Comparison of ENCODE assay signal across 17 cellular contexts in genomic region chr7:18313970-18314369, GRCh38.
"Had no signal": no experiment of that assay in that cellular context is flagged by ENCODE, and none has a peak within 500 bp of the region (broad histone marks: within the 10 kb centered on the region; RNA-seq: fewer than 3 reads in every experiment).

No MANE protein-coding gene starts in this region.

- ATAC-seq: activated T-cell treated with anti-CD3 and anti-CD28 coated beads, Interleukin-2, amount 50 U/mL, for 72 hours; lower lobe of right lung; stimulated activated naive CD8-positive, alpha-beta T cell treated with anti-CD3 and anti-CD28 coated beads, Interleukin-15, amount 100 ng/mL, for 72 hours had no signal

- H3K27me3 ChIP-seq: hepatocyte, neutrophil, vagina had no signal

- H3K36me3 ChIP-seq: lower lobe of right lung, neutrophil, thoracic aorta, vagina had no signal

- H3K9me3 ChIP-seq: lower lobe of right lung, neutrophil, thoracic aorta, vagina had no signal

- DNase-seq: activated CD4-positive, alpha-beta memory T cell treated with anti-CD3 and anti-CD28 coated beads for 36 hours; activated gamma-delta T cell treated with Interleukin-2 at 50 U/mL for 16 hours; activated naive CD8-positive, alpha-beta T cell treated with anti-CD3 and anti-CD28 coated beads, Interleukin-2, amount 10 ng/mL, durations not matched to agents 7 days and 5 days; activated T-cell treated with anti-CD3 and anti-CD28 coated beads, Interleukin-2, amount 50 U/mL, for 72 hours; central memory CD4-positive, alpha-beta T cell; cortex of kidney; effector CD8-positive, alpha-beta T cell; kidney glomerular epithelial cell; lower lobe of right lung; naive B cell; posterior cingulate gyrus; stimulated activated CD4-positive, alpha-beta T cell treated with anti-CD3 and anti-CD28 coated beads, Interleukin-4, amount 100 ng/mL, for 4 hours; stimulated activated naive CD8-positive, alpha-beta T cell treated with anti-CD3 and anti-CD28 coated beads, Interleukin-15, amount 100 ng/mL, for 72 hours had no signal

- H3K4me3 ChIP-seq: hepatocyte, lower lobe of right lung, thoracic aorta, vagina had no signal
